In genomic region chr13:51148952-51149573, GRCh38 we compare ENCODE assay signal across 9 cellular contexts. TPM values are rescaled to one million over a fixed set of nuclear protein-coding genes. Genes with fewer than 3 reads are reported as not detected.
DNase-seq lines count a peak whose midpoint lies in the region; ATAC-seq and TF ChIP-seq lines count a peak whose summit lies in the region.
"Had no signal": no experiment of that assay in that cellular context is flagged by ENCODE, and none has a peak within 500 bp of the region (broad histone marks: within the 10 kb centered on the region; RNA-seq: fewer than 3 reads in every experiment).

No MANE protein-coding gene starts in this region.

- H3K4me3 ChIP-seq in liver (ENCODE audit: low read depth in 1 of 3, low read length in 3 of 3): no peak overlapping the region

- no peaks in the 10 kb centered on the region for H3K36me3 ChIP-seq in liver (ENCODE audit: control insufficient read depth in 4 of 4, insufficient read depth in 3 of 4, low read depth in 1 of 4, low read length in 3 of 4)

- no peaks in the 10 kb centered on the region for H3K9me3 ChIP-seq in liver (ENCODE audit: control insufficient read depth in 4 of 4, low read length in 3 of 4)

- peak; percentile 88 to 90 for TF ChIP-seq RAD21 in liver (IDR thresholded peaks at IDR 0.05)

- 7% methylated on average over 4 of the region's 4 CpGs for WGBS in liver

- no peak overlapping the region for H3K9ac ChIP-seq in liver (ENCODE audit: low read depth in 1 of 2, low read length in 2 of 2)

- no peak overlapping the region for H3K27ac ChIP-seq in liver (ENCODE audit: low read depth in 1 of 2, low read length in 2 of 2)

- H3K27me3 ChIP-seq in liver (ENCODE audit: control insufficient read depth in 4 of 4, insufficient read depth in 4 of 4, low read length in 3 of 4): no peaks in the 10 kb centered on the region

- DNase-seq in NCI-H2196 (lab: John Stamatoyannopoulos, UW; ENCODE audit: unreplicated experiment): peak; percentile 7
- no peak for DNase-seq in NCI-H2196 treated with DMSO at 0.1 percent for 48 hours (lab: John Stamatoyannopoulos, UW; ENCODE audit: unreplicated experiment)
- peak; percentile 76 to 91 for DNase-seq in NCI-H526 (lab: John Stamatoyannopoulos, UW)
- DNase-seq in dermis blood vessel endothelial cell: peak; percentile 85
- DNase-seq in NCI-H2029 (lab: John Stamatoyannopoulos, UW): no peak

- ATAC-seq in GM19467 (IDR thresholded peaks at IDR 0.05; ENCODE audit: unreplicated experiment) (no peak), GM21717 (IDR thresholded peaks at IDR 0.05; ENCODE audit: unreplicated experiment) (no peak)

- peaks cover 2 to 16% (median 12%) of the 10 kb centered on the region in 4 donors for H3K4me1 ChIP-seq in liver (ENCODE audit: control insufficient read depth in 4 of 4, insufficient read depth in 4 of 4, low read length in 3 of 4)

- TF ChIP-seq CTCF in liver (IDR thresholded peaks at IDR 0.05; ENCODE audit: low read depth, low read length, missing input control): peak; percentile 73

TF ChIP-seq in liver, 16 proteins besides CTCF, POLR2A, EP300 and RAD21:
- no peak for TF ChIP-seq RXRA (IDR thresholded peaks at IDR 0.05)
- no peak for TF ChIP-seq FOXA1 (IDR thresholded peaks at IDR 0.05)
- TF ChIP-seq YY1 (IDR thresholded peaks at IDR 0.05): no peak
- no peak for TF ChIP-seq NR2F2 (IDR thresholded peaks at IDR 0.05)
- TF ChIP-seq EGR1 (IDR thresholded peaks at IDR 0.05; ENCODE audit: low read depth in 2 of 2): no peak
TF ChIP-seq in liver: peak in this region for 0.

RNA-seq across cellular contexts. Expression of gene C13orf42, which starts 38.0 kb away (rescaled TPM):
- total RNA-seq in dermis blood vessel endothelial cell: not detected in 2 replicates
- total RNA-seq in liver: under 1 TPM in 1 of 2 donors, not detected in 1; 0.08 TPM
- not detected for polyA plus RNA-seq in liver
- total RNA-seq: CD4-positive, CD25-positive, alpha-beta regulatory T cell had no signal
- polyA plus RNA-seq: CD4-positive, CD25-positive, alpha-beta regulatory T cell had no signal

Comparison
In these comparisons a context has a peak if more than half of its experiments do, and no peak if none do; other contexts are left out.
1. DNase-seq: peak in NCI-H2196 (single experiment), NCI-H526 (2 of 2) and dermis blood vessel endothelial cell (single experiment); none in NCI-H2196 treated with DMSO at 0.1 percent for 48 hours (single experiment) and NCI-H2029 (single experiment).